27 cellular contexts compared by ENCODE assay signal in the genomic region with DNA sequence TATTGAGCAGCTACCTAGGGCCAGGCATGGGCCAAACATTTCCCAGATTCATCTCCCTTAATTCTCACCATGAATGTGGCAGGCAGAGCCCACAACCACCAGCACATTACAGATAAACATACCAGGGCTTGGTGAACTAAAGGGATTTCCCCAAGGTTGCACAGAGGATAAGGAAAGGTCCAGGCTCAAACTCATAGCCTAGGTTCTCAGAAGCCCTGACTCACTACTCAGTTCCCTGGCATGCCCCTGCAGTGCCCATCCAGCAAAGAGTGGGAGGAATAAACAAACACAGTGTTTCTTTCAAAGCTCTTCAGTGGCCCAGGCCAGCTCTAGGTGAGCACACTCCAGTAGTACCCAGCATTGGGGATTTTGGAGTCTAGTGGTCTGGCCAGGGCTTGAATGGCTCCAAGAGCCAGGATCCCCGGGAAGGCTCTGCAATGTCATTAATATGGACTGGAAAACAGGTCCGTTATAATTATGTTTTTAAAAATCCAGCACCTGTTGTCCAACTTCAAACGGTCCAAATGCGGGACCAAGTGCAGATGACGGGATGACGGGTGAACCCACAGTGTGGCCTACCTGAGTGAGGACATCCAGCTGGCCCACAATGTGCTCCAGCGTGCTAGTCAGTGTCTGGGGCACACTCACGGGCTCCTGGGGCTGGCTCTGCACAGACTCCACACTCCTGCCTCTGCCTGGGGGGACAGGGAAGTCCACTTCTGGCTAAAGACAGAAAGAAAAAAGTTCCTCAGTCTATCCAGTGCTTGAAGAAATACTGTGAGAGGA. TPM values are rescaled to one million over a fixed set of nuclear protein-coding genes. Genes with fewer than 3 reads are reported as not detected.
DNase-seq lines count a peak whose midpoint lies in the region; ATAC-seq and TF ChIP-seq lines count a peak whose summit lies in the region.
"Had no signal": no experiment of that assay in that cellular context is flagged by ENCODE, and none has a peak within 500 bp of the region (broad histone marks: within the 10 kb centered on the region; RNA-seq: fewer than 3 reads in every experiment).

No MANE protein-coding gene starts in this region.

- peaks cover 0 to 56% (median 0%) of the 10 kb centered on the region in 6 donors for H3K36me3 ChIP-seq in spleen
- H3K36me3 ChIP-seq: cardiac muscle cell, heart right ventricle, pancreas had no signal

- H3K27me3 ChIP-seq in foreskin keratinocyte (no peaks in the 10 kb centered on the region), spleen (replicated peaks in 1 of 7) (no peaks in the 10 kb centered on the region)
- H3K27me3 ChIP-seq: cardiac muscle cell, heart right ventricle, pancreas had no signal

- no peak overlapping the region for H3K4me3 ChIP-seq in spleen
- H3K4me3 ChIP-seq: A549, cardiac muscle cell, heart right ventricle, pancreas had no signal

- no peak for ATAC-seq in Right ventricle myocardium superior (ENCODE audit: poor library complexity)
- ATAC-seq in foreskin keratinocyte, result no peak
- no peak for ATAC-seq in HG03097 (IDR thresholded peaks at IDR 0.05; ENCODE audit: low FRiP score, unreplicated experiment)
- no peak for ATAC-seq in HG03135 (IDR thresholded peaks at IDR 0.05; ENCODE audit: unreplicated experiment)
- ATAC-seq: A549; heart right ventricle; left lobe of liver; naive thymus-derived CD8-positive, alpha-beta T cell; T-helper 17 cell had no signal

- no peaks in the 10 kb centered on the region for H3K9me3 Mint-ChIP-seq in activated T-helper 1 cell treated with anti-CD3 and anti-CD28 coated beads, Interleukin-12 subunit alpha, Interleukin-12 subunit beta, Interleukin-2, Interleukin-4 antibody, amounts not matched to agents 30 ng/mL and 10 ng/mL and 1 ng/mL, durations not matched to agents 14 hours and 24 hours and 36 hours

- H3K4me1 ChIP-seq in foreskin keratinocyte (no peaks in the 10 kb centered on the region), spleen (peaks cover 0 to 5% (median 0%) of the 10 kb centered on the region in 6 donors)
- H3K4me1 ChIP-seq: A549, pancreas had no signal

- H3K27me3 Mint-ChIP-seq in activated T-helper 1 cell treated with anti-CD3 and anti-CD28 coated beads, Interleukin-12 subunit alpha, Interleukin-12 subunit beta, Interleukin-2, Interleukin-4 antibody, amounts not matched to agents 30 ng/mL and 10 ng/mL and 1 ng/mL, durations not matched to agents 14 hours and 24 hours and 36 hours (ENCODE audit: insufficient read depth), result no peaks in the 10 kb centered on the region
- H3K27me3 Mint-ChIP-seq: B cell, T-helper 17 cell had no signal

- peak; percentile 8 for DNase-seq in Right ventricle myocardium superior
- DNase-seq in cardiac septum (ENCODE audit: low spot score), result no peak
- no peak for DNase-seq in activated T-helper 1 cell treated with anti-CD3 and anti-CD28 coated beads, Interleukin-12 subunit alpha, Interleukin-12 subunit beta, Interleukin-2, Interleukin-4 antibody, amounts not matched to agents 30 ng/mL and 10 ng/mL and 1 ng/mL, durations not matched to agents 14 hours and 24 hours and 36 hours (ENCODE audit: low spot score)
- peak; percentile 22 to 23 for DNase-seq in foreskin keratinocyte
- peak; percentile 24 for DNase-seq in spleen
- no peak for DNase-seq in stimulated activated naive CD4-positive, alpha-beta T cell treated with Interleukin-2 at 50 U/mL for 16 hours (lab: John Stamatoyannopoulos, UW)
- DNase-seq: activated CD4-positive, alpha-beta T cell treated with anti-CD3 and anti-CD28 coated beads for 4 hours; activated effector memory CD4-positive, alpha-beta T cell treated with Interleukin-2 at 50 U/mL for 16 hours; dermis blood vessel endothelial cell; DMS53; heart right ventricle; midbrain; naive thymus-derived CD8-positive, alpha-beta T cell; NCI-H1105 treated with DMSO at 0.1 percent for 48 hours; NCI-H2029; NCI-H82; pancreas; SK-N-SH; stimulated activated CD8-positive, alpha-beta memory T cell treated with anti-CD3 and anti-CD28 coated beads, Interleukin-4, amount 100 ng/mL, for 48 hours; substantia nigra; T-helper 17 cell had no signal

- H3K9me3 ChIP-seq in spleen, result peaks cover 0 to 11% (median 6%) of the 10 kb centered on the region in 8 donors
- H3K9me3 ChIP-seq: pancreas, SK-N-SH had no signal

- peak overlapping the region; percentile 5 for H3K27ac Mint-ChIP-seq in activated T-helper 1 cell treated with anti-CD3 and anti-CD28 coated beads, Interleukin-12 subunit alpha, Interleukin-12 subunit beta, Interleukin-2, Interleukin-4 antibody, amounts not matched to agents 30 ng/mL and 10 ng/mL and 1 ng/mL, durations not matched to agents 14 hours and 24 hours and 36 hours
- H3K27ac Mint-ChIP-seq: B cell, T-helper 17 cell had no signal

- no peak overlapping the region for H3K27ac ChIP-seq in foreskin keratinocyte
- H3K27ac ChIP-seq in spleen, result no peak overlapping the region
- H3K27ac ChIP-seq: A549, cardiac muscle cell, heart right ventricle, pancreas had no signal

- 91 to 97% (median 97%) methylated on average over 8 of the region's 8 CpGs for WGBS in spleen, 5 donors

- TF ChIP-seq CTCF in foreskin keratinocyte (conservative IDR thresholded peaks at IDR 0.05), result no peak
- TF ChIP-seq CTCF in spleen (IDR thresholded peaks at IDR 0.05 in 8 of 11, conservative IDR thresholded peaks at IDR 0.05 in 3 of 11), result no peak

- peaks cover 15% of the 10 kb centered on the region for H3K36me3 Mint-ChIP-seq in activated T-helper 1 cell treated with anti-CD3 and anti-CD28 coated beads, Interleukin-12 subunit alpha, Interleukin-12 subunit beta, Interleukin-2, Interleukin-4 antibody, amounts not matched to agents 30 ng/mL and 10 ng/mL and 1 ng/mL, durations not matched to agents 14 hours and 24 hours and 36 hours (ENCODE audit: low read depth)

- intact Hi-C loops in Right ventricle myocardium superior (cut with DNase I) (no loop called here), cardiac septum (cut with DNase I) (no loop called here), spleen (cut with DNase I; ENCODE audit: low total_unique reads) (no loop called here)
- intact Hi-C loops in activated T-helper 1 cell treated with anti-CD3 and anti-CD28 coated beads, Interleukin-12 subunit alpha, Interleukin-12 subunit beta, Interleukin-2, Interleukin-4 antibody, amounts not matched to agents 30 ng/mL and 10 ng/mL and 1 ng/mL, durations not matched to agents 14 hours and 24 hours and 36 hours (cut with micrococcal nuclease), result no loop called here

- no peak for TF ChIP-seq POLR2A in spleen (IDR thresholded peaks at IDR 0.05)

- H3K4me1 Mint-ChIP-seq in activated T-helper 1 cell treated with anti-CD3 and anti-CD28 coated beads, Interleukin-12 subunit alpha, Interleukin-12 subunit beta, Interleukin-2, Interleukin-4 antibody, amounts not matched to agents 30 ng/mL and 10 ng/mL and 1 ng/mL, durations not matched to agents 14 hours and 24 hours and 36 hours (ENCODE audit: low read depth), result peaks cover 6% of the 10 kb centered on the region
- H3K4me1 Mint-ChIP-seq: B cell, T-helper 17 cell had no signal

- H3K4me3 Mint-ChIP-seq in activated T-helper 1 cell treated with anti-CD3 and anti-CD28 coated beads, Interleukin-12 subunit alpha, Interleukin-12 subunit beta, Interleukin-2, Interleukin-4 antibody, amounts not matched to agents 30 ng/mL and 10 ng/mL and 1 ng/mL, durations not matched to agents 14 hours and 24 hours and 36 hours, result no peak overlapping the region
- H3K4me3 Mint-ChIP-seq: B cell; naive thymus-derived CD8-positive, alpha-beta T cell; T-helper 17 cell had no signal

RNA-seq across cellular contexts. Expression of a gene that starts 39.8 kb away (rescaled TPM):
- 23.2 TPM for total RNA-seq in Right ventricle myocardium superior
- total RNA-seq in cardiac septum, result 21.2 TPM
- 35.4 and 37.4 TPM in 2 replicates for total RNA-seq in activated T-helper 1 cell treated with anti-CD3 and anti-CD28 coated beads, Interleukin-12 subunit alpha, Interleukin-12 subunit beta, Interleukin-2, Interleukin-4 antibody, amounts not matched to agents 30 ng/mL and 10 ng/mL and 1 ng/mL, durations not matched to agents 14 hours and 24 hours and 36 hours
- total RNA-seq in foreskin keratinocyte, result 119 and 131 TPM in 2 replicates
- 107 and 117 TPM in 2 replicates for polyA plus RNA-seq in foreskin keratinocyte
- total RNA-seq in spleen, result 10 to 100 TPM; 31.5 to 68.6 (median 42.6) TPM
- 10 to 100 TPM in 1 of 3 donors, 1 to 10 TPM in 2; 5.4 to 20.1 (median 6.9) TPM for polyA plus RNA-seq in spleen

RNA-seq across cellular contexts. Expression of a gene that starts 58.0 kb away (rescaled TPM):
- total RNA-seq in Right ventricle myocardium superior, result 1.5 TPM
- 1.5 TPM for total RNA-seq in cardiac septum
- total RNA-seq in activated T-helper 1 cell treated with anti-CD3 and anti-CD28 coated beads, Interleukin-12 subunit alpha, Interleukin-12 subunit beta, Interleukin-2, Interleukin-4 antibody, amounts not matched to agents 30 ng/mL and 10 ng/mL and 1 ng/mL, durations not matched to agents 14 hours and 24 hours and 36 hours, result 20.3 and 24.9 TPM in 2 replicates
- 21.9 and 26.6 TPM in 2 replicates for total RNA-seq in foreskin keratinocyte
- polyA plus RNA-seq in foreskin keratinocyte, result 29.6 and 36.5 TPM in 2 replicates
- 1 to 10 TPM; 1.6 to 4.4 (median 2.5) TPM for total RNA-seq in spleen
- 1 to 10 TPM; 2.4 to 3.2 (median 3.2) TPM for polyA plus RNA-seq in spleen

Comparison
In these comparisons a context has a peak if more than half of its experiments do, and no peak if none do; other contexts are left out.
1. DNase-seq: peak in Right ventricle myocardium superior (single experiment), foreskin keratinocyte (2 of 2) and spleen (single experiment); none in cardiac septum (single experiment), activated T-helper 1 cell treated with anti-CD3 and anti-CD28 coated beads, Interleukin-12 subunit alpha, Interleukin-12 subunit beta, Interleukin-2, Interleukin-4 antibody, amounts not matched to agents 30 ng/mL and 10 ng/mL and 1 ng/mL, durations not matched to agents 14 hours and 24 hours and 36 hours (single experiment) and stimulated activated naive CD4-positive, alpha-beta T cell treated with Interleukin-2 at 50 U/mL for 16 hours (single experiment).